Comparison of ENCODE assay signal across 16 cellular contexts in genomic region chr22:20868225-20868944, GRCh38. TPM values are rescaled to one million over a fixed set of nuclear protein-coding genes. Genes with fewer than 3 reads are reported as not detected.
DNase-seq lines count a peak whose midpoint lies in the region; ATAC-seq and TF ChIP-seq lines count a peak whose summit lies in the region.
"Had no signal": no experiment of that assay in that cellular context is flagged by ENCODE, and none has a peak within 500 bp of the region (broad histone marks: within the 10 kb centered on the region; RNA-seq: fewer than 3 reads in every experiment).

No MANE protein-coding gene starts in this region.

- H3K27me3 Mint-ChIP-seq in T-helper 17 cell = no peaks in the 10 kb centered on the region
- no peaks in the 10 kb centered on the region for H3K27me3 Mint-ChIP-seq in progenitor cell of endocrine pancreas
- H3K27me3 Mint-ChIP-seq: activated CD4-positive, alpha-beta T cell treated with anti-CD3 and anti-CD28 coated beads, Interleukin-2, amount 10 ng/mL, durations not matched to agents 7 days and 5 days; CD4-positive, CD25-positive, alpha-beta regulatory T cell had no signal

- H3K9me2 ChIP-seq in hepatocyte (replicated peaks; ENCODE audit: insufficient read depth) = no peaks in the 10 kb centered on the region

- peaks cover 25% of the 10 kb centered on the region for H3K4me1 ChIP-seq in hepatocyte (ENCODE audit: insufficient read depth)
- peaks cover 0 to 4% of the 10 kb centered on the region in 2 donors for H3K4me1 ChIP-seq in ascending aorta

- H2AFZ ChIP-seq in hepatocyte = no peak overlapping the region

- intact Hi-C loops in posterior vena cava (cut with DNase I) = no loop called here
- intact Hi-C loops in ascending aorta (cut with DNase I) = no loop called here

- H3K27ac ChIP-seq in hepatocyte = peak overlapping the region; percentile 86
- H3K27ac ChIP-seq in ascending aorta = peak overlapping the region in 1 of 2 donors; percentile 60

- H3K9me3 ChIP-seq in T-helper 17 cell (ENCODE audit: control insufficient read depth, low read length, poor library complexity, severe bottlenecking) = no peaks in the 10 kb centered on the region
- H3K9me3 ChIP-seq in hepatocyte (ENCODE audit: low read depth) = no peaks in the 10 kb centered on the region
- no peaks in the 10 kb centered on the region for H3K9me3 ChIP-seq in ascending aorta

- peak overlapping the region; percentile 53 for H3K27ac Mint-ChIP-seq in T-helper 17 cell
- peak overlapping the region; percentile 81 for H3K27ac Mint-ChIP-seq in progenitor cell of endocrine pancreas
- H3K27ac Mint-ChIP-seq: activated CD4-positive, alpha-beta T cell treated with anti-CD3 and anti-CD28 coated beads, Interleukin-2, amount 10 ng/mL, durations not matched to agents 7 days and 5 days; endodermal cell had no signal

- H3K4me1 Mint-ChIP-seq in T-helper 17 cell = peaks cover 33% of the 10 kb centered on the region
- peaks cover 23% of the 10 kb centered on the region for H3K4me1 Mint-ChIP-seq in progenitor cell of endocrine pancreas (ENCODE audit: low read depth)
- H3K4me1 Mint-ChIP-seq: endodermal cell had no signal

- ATAC-seq in T-helper 17 cell (no peak), HG02571 (IDR thresholded peaks at IDR 0.05; ENCODE audit: unreplicated experiment) (no peak), GM19467 (IDR thresholded peaks at IDR 0.05; ENCODE audit: unreplicated experiment) (no peak)

- H3K36me3 ChIP-seq in hepatocyte (replicated peaks; ENCODE audit: insufficient read depth, low read depth) (no peaks in the 10 kb centered on the region), ascending aorta (peaks cover 19 to 33% of the 10 kb centered on the region in 2 donors)

- TF ChIP-seq CTCF in AG10803 (conservative IDR thresholded peaks at IDR 0.05; ENCODE audit: low read length) (no peak), hepatocyte (IDR thresholded peaks at IDR 0.05; ENCODE audit: poor library complexity) (no peak), progenitor cell of endocrine pancreas (IDR thresholded peaks at IDR 0.05; ENCODE audit: unreplicated experiment) (no peak), ascending aorta (IDR thresholded peaks at IDR 0.05) (no peak)

- no peaks in the 10 kb centered on the region for H3K9me3 Mint-ChIP-seq in progenitor cell of endocrine pancreas (ENCODE audit: low read depth)
- H3K9me3 Mint-ChIP-seq: activated CD4-positive, alpha-beta T cell treated with anti-CD3 and anti-CD28 coated beads, Interleukin-2, amount 10 ng/mL, durations not matched to agents 7 days and 5 days; activated T-helper 2 cell treated with anti-CD3 and anti-CD28 coated beads, Interferon-gamma antibody, Interleukin-2, Interleukin-4, amounts not matched to agents 10 μg/mL and 5 μg/mL and 100 μg/mL, durations not matched to agents 14 hours and 24 hours and 36 hours; endodermal cell had no signal

- H3K4me2 ChIP-seq in hepatocyte = peak overlapping the region; percentile 52

- H3K79me2 ChIP-seq in hepatocyte = peaks cover 30% of the 10 kb centered on the region

- no peaks in the 10 kb centered on the region for H4K20me1 ChIP-seq in hepatocyte (ENCODE audit: insufficient read depth, poor library complexity, severe bottlenecking)

- DNase-seq in AG10803 (ENCODE audit: low read depth) (peak; percentile 45), T-helper 17 cell (no peak), hepatocyte (ENCODE audit: low spot score) (no peak), progenitor cell of endocrine pancreas (ENCODE audit: low spot score, unreplicated experiment) (no peak), posterior vena cava (ENCODE audit: low spot score) (no peak), ascending aorta (ENCODE audit: low spot score in 2 of 2) (no peak)
- DNase-seq: activated CD4-positive, alpha-beta T cell treated with anti-CD3 and anti-CD28 coated beads, Interleukin-2, amount 10 ng/mL, durations not matched to agents 7 days and 5 days; CD4-positive, CD25-positive, alpha-beta regulatory T cell; endodermal cell; NCI-H1436 treated with DMSO at 0.1 percent for 48 hours; NCI-H748 treated with DMSO at 0.1 percent for 48 hours; stimulated activated CD8-positive, alpha-beta memory T cell treated with anti-CD3 and anti-CD28 coated beads, Interleukin-4, amount 100 ng/mL, for 48 hours; T-helper 2 cell had no signal

- WGBS in hepatocyte (ENCODE audit: low lambda C conversion rate, missing lambda C conversion rate) = 47% methylated on average over 5 of the region's 5 CpGs

- H3K4me3 Mint-ChIP-seq in T-helper 17 cell (no peak overlapping the region), progenitor cell of endocrine pancreas (ENCODE audit: low read depth) (no peak overlapping the region)
- H3K4me3 Mint-ChIP-seq: activated CD4-positive, alpha-beta T cell treated with anti-CD3 and anti-CD28 coated beads, Interleukin-2, amount 10 ng/mL, durations not matched to agents 7 days and 5 days; CD4-positive, CD25-positive, alpha-beta regulatory T cell; endodermal cell had no signal

- H3K4me3 ChIP-seq in AG10803 (ENCODE audit: low read length) (no peak overlapping the region), hepatocyte (no peak overlapping the region), ascending aorta (no peak overlapping the region)

- H3K36me3 Mint-ChIP-seq in T-helper 17 cell (ENCODE audit: low read depth) = no peaks in the 10 kb centered on the region
- H3K36me3 Mint-ChIP-seq in progenitor cell of endocrine pancreas (ENCODE audit: insufficient read depth) = peaks cover 5% of the 10 kb centered on the region

- H3K27me3 ChIP-seq in hepatocyte = no peaks in the 10 kb centered on the region
- no peaks in the 10 kb centered on the region for H3K27me3 ChIP-seq in ascending aorta

RNA-seq across cellular contexts. Expression of gene SNAP29, which starts 9.6 kb away (rescaled TPM):
- total RNA-seq in T-helper 17 cell (10 to 100 TPM; 18.9 to 25.4 TPM), hepatocyte (14.5 and 15.7 TPM in 2 replicates), progenitor cell of endocrine pancreas (20.4 and 20.6 TPM in 2 replicates), posterior vena cava (10 to 100 TPM; 22.9 to 25.5 TPM), ascending aorta (24.6 TPM)
- 34.3 and 41.0 TPM in 2 replicates for polyA plus RNA-seq in hepatocyte

RNA-seq across cellular contexts. Expression of gene PI4KA, which starts 9.8 kb away (rescaled TPM):
- total RNA-seq in T-helper 17 cell (100 to 1,000 TPM; 159 to 160 TPM), hepatocyte (59.1 and 62.2 TPM in 2 replicates), progenitor cell of endocrine pancreas (125 and 140 TPM in 2 replicates), posterior vena cava (10 to 100 TPM; 83.9 to 97.9 TPM), ascending aorta (150 TPM)
- 75.7 and 80.5 TPM in 2 replicates for polyA plus RNA-seq in hepatocyte

RNA-seq across cellular contexts. Expression of gene CRKL, which starts 48.8 kb away (rescaled TPM):
- 10 to 100 TPM; 40.0 to 57.0 TPM for total RNA-seq in T-helper 17 cell
- total RNA-seq in hepatocyte = 46.5 and 49.2 TPM in 2 replicates
- 30.7 and 31.8 TPM in 2 replicates for polyA plus RNA-seq in hepatocyte
- 81.4 and 86.3 TPM in 2 replicates for total RNA-seq in progenitor cell of endocrine pancreas
- total RNA-seq in posterior vena cava = 10 to 100 TPM; 36.7 to 37.5 TPM
- total RNA-seq in ascending aorta = 21.2 TPM
